ENCODE assay signal across 1 cellular context in the genomic region with DNA sequence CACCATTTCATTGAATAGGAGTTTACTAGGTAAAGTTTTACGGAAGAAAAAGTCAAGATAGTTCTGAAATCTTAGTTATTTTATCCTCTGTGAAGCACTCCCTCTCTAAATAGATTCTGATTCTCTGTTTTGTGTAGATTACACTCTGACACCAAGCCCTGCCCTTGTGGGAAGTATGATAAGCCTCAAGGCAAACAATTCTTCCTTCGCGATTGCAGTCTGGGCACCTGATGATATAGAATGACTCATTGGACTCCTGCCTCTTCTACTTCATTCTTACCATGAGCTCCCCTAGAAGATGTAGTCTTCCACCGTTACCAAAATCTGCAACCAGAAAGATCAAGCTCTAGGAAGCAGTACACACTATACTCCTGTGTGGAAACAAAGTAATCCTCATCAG.
TF ChIP-seq lines count a peak whose summit lies in the region.

No MANE protein-coding gene starts in this region.

TF ChIP-seq in K562, 482 proteins besides CTCF, POLR2A, EP300 and RAD21 (continued from another document and continues in another):
- TF ChIP-seq, protein P1, sequence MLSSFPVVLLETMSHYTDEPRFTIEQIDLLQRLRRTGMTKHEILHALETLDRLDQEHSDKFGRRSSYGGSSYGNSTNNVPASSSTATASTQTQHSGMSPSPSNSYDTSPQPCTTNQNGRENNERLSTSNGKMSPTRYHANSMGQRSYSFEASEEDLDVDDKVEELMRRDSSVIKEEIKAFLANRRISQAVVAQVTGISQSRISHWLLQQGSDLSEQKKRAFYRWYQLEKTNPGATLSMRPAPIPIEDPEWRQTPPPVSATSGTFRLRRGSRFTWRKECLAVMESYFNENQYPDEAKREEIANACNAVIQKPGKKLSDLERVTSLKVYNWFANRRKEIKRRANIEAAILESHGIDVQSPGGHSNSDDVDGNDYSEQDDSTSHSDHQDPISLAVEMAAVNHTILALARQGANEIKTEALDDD (IDR thresholded peaks at IDR 0.05) = no peak
- TF ChIP-seq, protein P2, sequence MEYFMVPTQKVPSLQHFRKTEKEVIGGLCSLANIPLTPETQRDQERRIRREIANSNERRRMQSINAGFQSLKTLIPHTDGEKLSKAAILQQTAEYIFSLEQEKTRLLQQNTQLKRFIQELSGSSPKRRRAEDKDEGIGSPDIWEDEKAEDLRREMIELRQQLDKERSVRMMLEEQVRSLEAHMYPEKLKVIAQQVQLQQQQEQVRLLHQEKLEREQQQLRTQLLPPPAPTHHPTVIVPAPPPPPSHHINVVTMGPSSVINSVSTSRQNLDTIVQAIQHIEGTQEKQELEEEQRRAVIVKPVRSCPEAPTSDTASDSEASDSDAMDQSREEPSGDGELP (CRISPR knock-in tag; IDR thresholded peaks at IDR 0.05; ENCODE audit: borderline replicate concordance) = no peak
- TF ChIP-seq RFX5 (IDR thresholded peaks at IDR 0.05; ENCODE audit: low read depth, low read length) (no peak), SIN3A (IDR thresholded peaks at IDR 0.05; ENCODE audit: borderline replicate concordance in 2 of 2, control insufficient read depth in 1 of 2, low read depth in 2 of 2, low read length in 2 of 2) (no peak), CXXC5 (CRISPR knock-in tag; IDR thresholded peaks at IDR 0.05) (no peak), YY1 (IDR thresholded peaks at IDR 0.05; ENCODE audit: borderline replicate concordance in 1 of 3, control insufficient read depth in 1 of 3, extremely low read depth in 1 of 3, insufficient read depth in 3 of 3, insufficient read length in 1 of 3, insufficient replicate concordance in 2 of 3, low read depth in 1 of 3, low read length in 2 of 3) (no peak), NCOR1 (IDR thresholded peaks at IDR 0.05) (peak; percentile 46; the same call in 1 of the 2 replicates), ARID1B (IDR thresholded peaks at IDR 0.05) (peak; percentile 82), TCFL5 (CRISPR knock-in tag; conservative IDR thresholded peaks at IDR 0.05) (no peak), TARDBP (IDR thresholded peaks at IDR 0.05) (no peak), KLF16 (IDR thresholded peaks at IDR 0.05) (peak; percentile 26; the same call in 1 of the 2 replicates), ZBTB7A (IDR thresholded peaks at IDR 0.05; ENCODE audit: borderline replicate concordance, control insufficient read depth, low read depth, low read length) (no peak), TAL1 (IDR thresholded peaks at IDR 0.05) (peak; percentile 87), TAF15 (IDR thresholded peaks at IDR 0.05; ENCODE audit: low read depth, low read length) (no peak), OTX1 (CRISPR knock-in tag; IDR thresholded peaks at IDR 0.05) (no peak), FOXP1 (CRISPR knock-in tag; IDR thresholded peaks at IDR 0.05) (no peak), EGR1 (conservative IDR thresholded peaks at IDR 0.05) (no peak), RNF2 (IDR thresholded peaks at IDR 0.05) (no peak), ZNF696 (CRISPR knock-in tag; conservative IDR thresholded peaks at IDR 0.05) (no peak)
- TF ChIP-seq, protein P3, sequence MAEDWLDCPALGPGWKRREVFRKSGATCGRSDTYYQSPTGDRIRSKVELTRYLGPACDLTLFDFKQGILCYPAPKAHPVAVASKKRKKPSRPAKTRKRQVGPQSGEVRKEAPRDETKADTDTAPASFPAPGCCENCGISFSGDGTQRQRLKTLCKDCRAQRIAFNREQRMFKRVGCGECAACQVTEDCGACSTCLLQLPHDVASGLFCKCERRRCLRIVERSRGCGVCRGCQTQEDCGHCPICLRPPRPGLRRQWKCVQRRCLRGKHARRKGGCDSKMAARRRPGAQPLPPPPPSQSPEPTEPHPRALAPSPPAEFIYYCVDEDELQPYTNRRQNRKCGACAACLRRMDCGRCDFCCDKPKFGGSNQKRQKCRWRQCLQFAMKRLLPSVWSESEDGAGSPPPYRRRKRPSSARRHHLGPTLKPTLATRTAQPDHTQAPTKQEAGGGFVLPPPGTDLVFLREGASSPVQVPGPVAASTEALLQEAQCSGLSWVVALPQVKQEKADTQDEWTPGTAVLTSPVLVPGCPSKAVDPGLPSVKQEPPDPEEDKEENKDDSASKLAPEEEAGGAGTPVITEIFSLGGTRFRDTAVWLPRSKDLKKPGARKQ (CRISPR knock-in tag; IDR thresholded peaks at IDR 0.05) = no peak
- TF ChIP-seq, protein P4, sequence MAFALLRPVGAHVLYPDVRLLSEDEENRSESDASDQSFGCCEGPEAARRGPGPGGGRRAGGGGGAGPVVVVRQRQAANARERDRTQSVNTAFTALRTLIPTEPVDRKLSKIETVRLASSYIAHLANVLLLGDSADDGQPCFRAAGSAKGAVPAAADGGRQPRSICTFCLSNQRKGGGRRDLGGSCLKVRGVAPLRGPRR (CRISPR knock-in tag; IDR thresholded peaks at IDR 0.05) = no peak
- TF ChIP-seq, protein P5, sequence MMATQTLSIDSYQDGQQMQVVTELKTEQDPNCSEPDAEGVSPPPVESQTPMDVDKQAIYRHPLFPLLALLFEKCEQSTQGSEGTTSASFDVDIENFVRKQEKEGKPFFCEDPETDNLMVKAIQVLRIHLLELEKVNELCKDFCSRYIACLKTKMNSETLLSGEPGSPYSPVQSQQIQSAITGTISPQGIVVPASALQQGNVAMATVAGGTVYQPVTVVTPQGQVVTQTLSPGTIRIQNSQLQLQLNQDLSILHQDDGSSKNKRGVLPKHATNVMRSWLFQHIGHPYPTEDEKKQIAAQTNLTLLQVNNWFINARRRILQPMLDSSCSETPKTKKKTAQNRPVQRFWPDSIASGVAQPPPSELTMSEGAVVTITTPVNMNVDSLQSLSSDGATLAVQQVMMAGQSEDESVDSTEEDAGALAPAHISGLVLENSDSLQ (IDR thresholded peaks at IDR 0.05) = no peak
- TF ChIP-seq, protein P6, sequence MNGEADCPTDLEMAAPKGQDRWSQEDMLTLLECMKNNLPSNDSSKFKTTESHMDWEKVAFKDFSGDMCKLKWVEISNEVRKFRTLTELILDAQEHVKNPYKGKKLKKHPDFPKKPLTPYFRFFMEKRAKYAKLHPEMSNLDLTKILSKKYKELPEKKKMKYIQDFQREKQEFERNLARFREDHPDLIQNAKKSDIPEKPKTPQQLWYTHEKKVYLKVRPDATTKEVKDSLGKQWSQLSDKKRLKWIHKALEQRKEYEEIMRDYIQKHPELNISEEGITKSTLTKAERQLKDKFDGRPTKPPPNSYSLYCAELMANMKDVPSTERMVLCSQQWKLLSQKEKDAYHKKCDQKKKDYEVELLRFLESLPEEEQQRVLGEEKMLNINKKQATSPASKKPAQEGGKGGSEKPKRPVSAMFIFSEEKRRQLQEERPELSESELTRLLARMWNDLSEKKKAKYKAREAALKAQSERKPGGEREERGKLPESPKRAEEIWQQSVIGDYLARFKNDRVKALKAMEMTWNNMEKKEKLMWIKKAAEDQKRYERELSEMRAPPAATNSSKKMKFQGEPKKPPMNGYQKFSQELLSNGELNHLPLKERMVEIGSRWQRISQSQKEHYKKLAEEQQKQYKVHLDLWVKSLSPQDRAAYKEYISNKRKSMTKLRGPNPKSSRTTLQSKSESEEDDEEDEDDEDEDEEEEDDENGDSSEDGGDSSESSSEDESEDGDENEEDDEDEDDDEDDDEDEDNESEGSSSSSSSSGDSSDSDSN (IDR thresholded peaks at IDR 0.05; ENCODE audit: borderline replicate concordance in 1 of 2, low read depth in 2 of 2, low read length in 2 of 2) = no peak
- TF ChIP-seq, protein P7, sequence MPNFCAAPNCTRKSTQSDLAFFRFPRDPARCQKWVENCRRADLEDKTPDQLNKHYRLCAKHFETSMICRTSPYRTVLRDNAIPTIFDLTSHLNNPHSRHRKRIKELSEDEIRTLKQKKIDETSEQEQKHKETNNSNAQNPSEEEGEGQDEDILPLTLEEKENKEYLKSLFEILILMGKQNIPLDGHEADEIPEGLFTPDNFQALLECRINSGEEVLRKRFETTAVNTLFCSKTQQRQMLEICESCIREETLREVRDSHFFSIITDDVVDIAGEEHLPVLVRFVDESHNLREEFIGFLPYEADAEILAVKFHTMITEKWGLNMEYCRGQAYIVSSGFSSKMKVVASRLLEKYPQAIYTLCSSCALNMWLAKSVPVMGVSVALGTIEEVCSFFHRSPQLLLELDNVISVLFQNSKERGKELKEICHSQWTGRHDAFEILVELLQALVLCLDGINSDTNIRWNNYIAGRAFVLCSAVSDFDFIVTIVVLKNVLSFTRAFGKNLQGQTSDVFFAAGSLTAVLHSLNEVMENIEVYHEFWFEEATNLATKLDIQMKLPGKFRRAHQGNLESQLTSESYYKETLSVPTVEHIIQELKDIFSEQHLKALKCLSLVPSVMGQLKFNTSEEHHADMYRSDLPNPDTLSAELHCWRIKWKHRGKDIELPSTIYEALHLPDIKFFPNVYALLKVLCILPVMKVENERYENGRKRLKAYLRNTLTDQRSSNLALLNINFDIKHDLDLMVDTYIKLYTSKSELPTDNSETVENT (CRISPR knock-in tag; IDR thresholded peaks at IDR 0.05) = no peak
- TF ChIP-seq, protein P8, sequence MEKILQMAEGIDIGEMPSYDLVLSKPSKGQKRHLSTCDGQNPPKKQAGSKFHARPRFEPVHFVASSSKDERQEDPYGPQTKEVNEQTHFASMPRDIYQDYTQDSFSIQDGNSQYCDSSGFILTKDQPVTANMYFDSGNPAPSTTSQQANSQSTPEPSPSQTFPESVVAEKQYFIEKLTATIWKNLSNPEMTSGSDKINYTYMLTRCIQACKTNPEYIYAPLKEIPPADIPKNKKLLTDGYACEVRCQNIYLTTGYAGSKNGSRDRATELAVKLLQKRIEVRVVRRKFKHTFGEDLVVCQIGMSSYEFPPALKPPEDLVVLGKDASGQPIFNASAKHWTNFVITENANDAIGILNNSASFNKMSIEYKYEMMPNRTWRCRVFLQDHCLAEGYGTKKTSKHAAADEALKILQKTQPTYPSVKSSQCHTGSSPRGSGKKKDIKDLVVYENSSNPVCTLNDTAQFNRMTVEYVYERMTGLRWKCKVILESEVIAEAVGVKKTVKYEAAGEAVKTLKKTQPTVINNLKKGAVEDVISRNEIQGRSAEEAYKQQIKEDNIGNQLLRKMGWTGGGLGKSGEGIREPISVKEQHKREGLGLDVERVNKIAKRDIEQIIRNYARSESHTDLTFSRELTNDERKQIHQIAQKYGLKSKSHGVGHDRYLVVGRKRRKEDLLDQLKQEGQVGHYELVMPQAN (IDR thresholded peaks at IDR 0.05; ENCODE audit: borderline replicate concordance) = no peak
- TF ChIP-seq, protein P9, sequence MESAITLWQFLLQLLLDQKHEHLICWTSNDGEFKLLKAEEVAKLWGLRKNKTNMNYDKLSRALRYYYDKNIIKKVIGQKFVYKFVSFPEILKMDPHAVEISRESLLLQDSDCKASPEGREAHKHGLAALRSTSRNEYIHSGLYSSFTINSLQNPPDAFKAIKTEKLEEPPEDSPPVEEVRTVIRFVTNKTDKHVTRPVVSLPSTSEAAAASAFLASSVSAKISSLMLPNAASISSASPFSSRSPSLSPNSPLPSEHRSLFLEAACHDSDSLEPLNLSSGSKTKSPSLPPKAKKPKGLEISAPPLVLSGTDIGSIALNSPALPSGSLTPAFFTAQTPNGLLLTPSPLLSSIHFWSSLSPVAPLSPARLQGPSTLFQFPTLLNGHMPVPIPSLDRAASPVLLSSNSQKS (CRISPR knock-in tag; IDR thresholded peaks at IDR 0.05) = no peak
- TF ChIP-seq, protein P10, sequence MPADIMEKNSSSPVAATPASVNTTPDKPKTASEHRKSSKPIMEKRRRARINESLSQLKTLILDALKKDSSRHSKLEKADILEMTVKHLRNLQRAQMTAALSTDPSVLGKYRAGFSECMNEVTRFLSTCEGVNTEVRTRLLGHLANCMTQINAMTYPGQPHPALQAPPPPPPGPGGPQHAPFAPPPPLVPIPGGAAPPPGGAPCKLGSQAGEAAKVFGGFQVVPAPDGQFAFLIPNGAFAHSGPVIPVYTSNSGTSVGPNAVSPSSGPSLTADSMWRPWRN (IDR thresholded peaks at IDR 0.05; ENCODE audit: low read depth) = peak; percentile 59; the same call in 1 of the 2 replicates
- TF ChIP-seq, protein P11, sequence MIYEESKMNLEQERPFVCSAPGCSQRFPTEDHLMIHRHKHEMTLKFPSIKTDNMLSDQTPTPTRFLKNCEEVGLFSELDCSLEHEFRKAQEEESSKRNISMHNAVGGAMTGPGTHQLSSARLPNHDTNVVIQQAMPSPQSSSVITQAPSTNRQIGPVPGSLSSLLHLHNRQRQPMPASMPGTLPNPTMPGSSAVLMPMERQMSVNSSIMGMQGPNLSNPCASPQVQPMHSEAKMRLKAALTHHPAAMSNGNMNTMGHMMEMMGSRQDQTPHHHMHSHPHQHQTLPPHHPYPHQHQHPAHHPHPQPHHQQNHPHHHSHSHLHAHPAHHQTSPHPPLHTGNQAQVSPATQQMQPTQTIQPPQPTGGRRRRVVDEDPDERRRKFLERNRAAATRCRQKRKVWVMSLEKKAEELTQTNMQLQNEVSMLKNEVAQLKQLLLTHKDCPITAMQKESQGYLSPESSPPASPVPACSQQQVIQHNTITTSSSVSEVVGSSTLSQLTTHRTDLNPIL (CRISPR knock-in tag; IDR thresholded peaks at IDR 0.05) = no peak
